ENCODE assay signal across 8 cellular contexts in the genomic region with DNA sequence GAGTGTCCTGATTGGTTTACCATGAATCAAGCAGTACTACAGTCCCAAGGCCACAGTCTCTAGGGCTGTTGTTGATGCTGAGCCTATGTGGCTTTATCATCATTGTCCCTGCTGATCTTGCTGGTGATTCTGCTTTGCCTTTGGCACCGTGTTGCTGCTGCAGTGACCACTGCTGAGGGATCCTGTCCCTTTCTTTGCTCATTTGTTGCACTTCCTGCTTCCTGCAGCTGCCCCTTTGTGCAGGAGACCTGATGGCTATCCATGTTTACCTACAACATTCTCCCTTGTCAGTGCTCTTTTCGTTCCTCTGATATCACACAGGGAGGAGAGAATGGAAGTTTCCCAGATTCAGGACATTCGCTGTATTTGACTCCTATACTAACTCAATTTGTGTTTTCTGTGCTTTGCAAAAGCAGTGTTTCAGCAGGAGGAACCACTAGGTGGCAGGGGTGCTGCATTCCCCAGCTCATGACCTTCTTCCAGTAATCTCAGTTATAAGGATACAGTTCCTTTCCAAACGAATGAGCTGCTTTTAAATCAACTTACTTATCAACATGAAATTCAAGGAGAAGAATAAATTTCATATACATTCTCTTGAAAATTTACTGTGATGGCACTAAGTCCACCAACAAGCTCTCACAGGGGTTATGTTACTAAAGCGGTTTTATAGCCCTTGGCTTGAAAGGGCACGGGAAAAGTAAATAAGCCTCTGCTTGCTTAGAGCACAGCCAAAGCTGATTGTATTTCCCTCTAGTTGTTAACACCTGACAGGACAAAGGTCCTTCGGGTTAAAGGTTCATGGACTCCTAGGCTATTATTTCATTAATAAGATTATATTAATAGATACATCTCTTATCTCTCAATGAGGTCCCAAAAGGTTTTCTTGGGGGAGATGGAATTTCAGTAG. TPM values are rescaled to one million over a fixed set of nuclear protein-coding genes. Genes with fewer than 3 reads are reported as not detected.
DNase-seq lines count a peak whose midpoint lies in the region; TF ChIP-seq lines count a peak whose summit lies in the region.

No MANE protein-coding gene starts in this region.

- CTCF ChIA-PET in RWPE1 (lab: Yijun Ruan, JAX) = interaction anchor here (0.6 to 0.8 kb wide), 3 partner anchors 9 to 290 kb away, joined by 3 read pairs; a partner anchor contains a TSS

- H3K79me2 ChIP-seq in osteoblast (ENCODE audit: insufficient read depth, low read length) = no peaks in the 10 kb centered on the region

- H4K20me1 ChIP-seq in osteoblast (ENCODE audit: insufficient read depth, low read length) = no peaks in the 10 kb centered on the region

- H3K27ac ChIP-seq in HUES6 (ENCODE audit: low read depth, low read length) (no peak overlapping the region), RWPE1 (no peak overlapping the region), osteoblast (ENCODE audit: low read depth, low read length) (no peak overlapping the region)

- H3K4me1 ChIP-seq in HUES6 (ENCODE audit: control insufficient read depth, insufficient read depth, low read length) (peaks cover 19% of the 10 kb centered on the region), osteoblast (ENCODE audit: insufficient read depth, low read length) (peaks cover 35% of the 10 kb centered on the region)

- DNase-seq in NCI-H345 (lab: John Stamatoyannopoulos, UW) (peak; percentile 0), NCI-H345 treated with DMSO at 0.1 percent for 48 hours (lab: John Stamatoyannopoulos, UW; ENCODE audit: unreplicated experiment) (no peak), RWPE1 (ENCODE audit: low spot score) (peak; percentile 62), globus pallidus (ENCODE audit: low spot score) (peak; percentile 71), osteoblast (ENCODE audit: insufficient read length, low spot score, missing footprints) (peak; percentile 91), ureter (ENCODE audit: low spot score) (peak; percentile 79)
- DNase-seq in activated naive CD4-positive, alpha-beta T cell treated with Interleukin-2 at 50 U/mL for 16 hours = peak; percentile 53

- POLR2A ChIA-PET in RWPE1 (lab: Yijun Ruan, JAX; ENCODE audit: low non-redundant PET) = no interaction called here

- TF ChIP-seq CTCF in RWPE1 (conservative IDR thresholded peaks at IDR 0.05; ENCODE audit: low read depth) = peak; percentile 95
- TF ChIP-seq CTCF in osteoblast (IDR thresholded peaks at IDR 0.05; ENCODE audit: extremely low read depth, low read depth, low read length) = peak; percentile 97

- peak overlapping the region; percentile 46 for H3K9ac ChIP-seq in HUES6 (ENCODE audit: low read length)

- H3K4me3 ChIP-seq in HUES6 (ENCODE audit: low read depth, low read length) = no peak overlapping the region
- no peak overlapping the region for H3K4me3 ChIP-seq in osteoblast (ENCODE audit: insufficient read depth, low read length)

- H3K4me2 ChIP-seq in osteoblast (ENCODE audit: insufficient read depth, low read length) = no peak overlapping the region

- H3K36me3 ChIP-seq in HUES6 (ENCODE audit: control insufficient read depth, insufficient read depth, low read length) = no peaks in the 10 kb centered on the region
- H3K36me3 ChIP-seq in osteoblast (ENCODE audit: insufficient read depth, low read length) = no peaks in the 10 kb centered on the region

- no peaks in the 10 kb centered on the region for H3K27me3 ChIP-seq in HUES6 (ENCODE audit: control insufficient read depth, insufficient read depth, low read length)
- H3K27me3 ChIP-seq in osteoblast (ENCODE audit: insufficient read depth, low read length) = no peaks in the 10 kb centered on the region

- no peaks in the 10 kb centered on the region for H3K9me3 ChIP-seq in HUES6 (ENCODE audit: control insufficient read depth, insufficient read depth, low read depth, low read length)
- H3K9me3 ChIP-seq in osteoblast (ENCODE audit: low read depth, low read length) = no peaks in the 10 kb centered on the region

- H2AFZ ChIP-seq in osteoblast (ENCODE audit: low read length) = peak overlapping the region; percentile 5

RNA-seq across cellular contexts. Expression of a gene that starts 9.7 kb away (rescaled TPM):
- total RNA-seq in osteoblast (42.1 and 42.7 TPM in 2 replicates), ureter (45.0 TPM)

RNA-seq across cellular contexts. Expression of a gene that starts 44.2 kb away (rescaled TPM):
- 103 and 106 TPM in 2 replicates for total RNA-seq in osteoblast
- 182 TPM for total RNA-seq in ureter
